ENCODE assay signal across 17 cellular contexts in genomic region chr6:119209452-119210205, GRCh38.
DNase-seq lines count a peak whose midpoint lies in the region; ATAC-seq and TF ChIP-seq lines count a peak whose summit lies in the region.
"Had no signal": no experiment of that assay in that cellular context is flagged by ENCODE, and none has a peak within 500 bp of the region (broad histone marks: within the 10 kb centered on the region; RNA-seq: fewer than 3 reads in every experiment).

No MANE protein-coding gene starts in this region.

- peak; percentile 11 for DNase-seq in GM10266 (ENCODE audit: extremely low spot score)
- DNase-seq in fibroblast of the aortic adventitia (ENCODE audit: low read depth), result peak; percentile 30
- no peak for DNase-seq in effector CD8-positive, alpha-beta T cell (lab: John Stamatoyannopoulos, UW)
- DNase-seq in COR-L47 (lab: John Stamatoyannopoulos, UW), result no peak
- no peak for DNase-seq in hypothalamus (lab: John Stamatoyannopoulos, UW)
- no peak for DNase-seq in NCI-H2196 treated with DMSO at 0.1 percent for 48 hours (lab: John Stamatoyannopoulos, UW; ENCODE audit: unreplicated experiment)
- DNase-seq: ACHN; activated naive CD8-positive, alpha-beta T cell treated with anti-CD3 and anti-CD28 coated beads, Interleukin-2, amount 10 ng/mL, durations not matched to agents 7 days and 5 days; cortex of kidney; DMS79 treated with DMSO at 0.1 percent for 48 hours; NCI-H1694 treated with DMSO at 0.1 percent for 48 hours; PC-3; posterior cingulate gyrus; stimulated activated CD4-positive, alpha-beta T cell treated with anti-CD3 and anti-CD28 coated beads, Interleukin-4, amount 100 ng/mL, for 1 hour had no signal

- H3K4me3 ChIP-seq in fibroblast of the aortic adventitia (ENCODE audit: low read depth, low read length), result no peak overlapping the region
- H3K4me3 ChIP-seq: lung had no signal

- TF ChIP-seq CTCF in GM10266 (IDR thresholded peaks at IDR 0.05; ENCODE audit: control insufficient read depth, insufficient read depth, low read depth, missing control alignments) (no peak), fibroblast of the aortic adventitia (IDR thresholded peaks at IDR 0.05; ENCODE audit: insufficient read depth, low read length) (no peak)

- peak; percentile 64 for ATAC-seq in GM21390 (IDR thresholded peaks at IDR 0.05; ENCODE audit: unreplicated experiment)
- peak; percentile 62 for ATAC-seq in HG03520 (IDR thresholded peaks at IDR 0.05; ENCODE audit: unreplicated experiment)
- ATAC-seq: PC-3 had no signal

Comparison
In these comparisons a context has a peak if more than half of its experiments do, and no peak if none do; other contexts are left out.
1. DNase-seq: peak in GM10266 (single experiment) and fibroblast of the aortic adventitia (single experiment); none in effector CD8-positive, alpha-beta T cell (single experiment), COR-L47 (single experiment), hypothalamus (0 of 51) and NCI-H2196 treated with DMSO at 0.1 percent for 48 hours (single experiment).